Comparison of ENCODE assay signal across 2 cellular contexts in genomic region chr21:45980271-45980670, GRCh38.
TF ChIP-seq lines count a peak whose summit lies in the region.

No MANE protein-coding gene starts in this region.

TF ChIP-seq in K562, 482 proteins besides CTCF, POLR2A, EP300 and RAD21:
- TF ChIP-seq, protein P1, sequence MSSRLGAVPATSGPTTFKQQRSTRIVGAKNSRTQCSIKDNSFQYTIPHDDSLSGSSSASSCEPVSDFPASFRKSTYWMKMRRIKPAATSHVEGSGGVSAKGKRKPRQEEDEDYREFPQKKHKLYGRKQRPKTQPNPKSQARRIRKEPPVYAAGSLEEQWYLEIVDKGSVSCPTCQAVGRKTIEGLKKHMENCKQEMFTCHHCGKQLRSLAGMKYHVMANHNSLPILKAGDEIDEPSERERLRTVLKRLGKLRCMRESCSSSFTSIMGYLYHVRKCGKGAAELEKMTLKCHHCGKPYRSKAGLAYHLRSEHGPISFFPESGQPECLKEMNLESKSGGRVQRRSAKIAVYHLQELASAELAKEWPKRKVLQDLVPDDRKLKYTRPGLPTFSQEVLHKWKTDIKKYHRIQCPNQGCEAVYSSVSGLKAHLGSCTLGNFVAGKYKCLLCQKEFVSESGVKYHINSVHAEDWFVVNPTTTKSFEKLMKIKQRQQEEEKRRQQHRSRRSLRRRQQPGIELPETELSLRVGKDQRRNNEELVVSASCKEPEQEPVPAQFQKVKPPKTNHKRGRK (tag; IDR thresholded peaks at IDR 0.05): peak; percentile 59; the same call in 1 of the 2 replicates
- TF ChIP-seq GABPB2 (CRISPR knock-in tag; conservative IDR thresholded peaks at IDR 0.05): no peak

TF ChIP-seq in neural cell, 6 proteins besides CTCF, POLR2A, EP300 and RAD21:
- no peak for TF ChIP-seq MXI1 (conservative IDR thresholded peaks at IDR 0.05; ENCODE audit: poor library complexity, severe bottlenecking)
- no peak for TF ChIP-seq SMC3 (conservative IDR thresholded peaks at IDR 0.05; ENCODE audit: poor library complexity)
- no peak for TF ChIP-seq POLR2AphosphoS5 (IDR thresholded peaks at IDR 0.05)
- no peak for TF ChIP-seq TAF1 (IDR thresholded peaks at IDR 0.05; ENCODE audit: low read depth)
- TF ChIP-seq, protein P2, sequence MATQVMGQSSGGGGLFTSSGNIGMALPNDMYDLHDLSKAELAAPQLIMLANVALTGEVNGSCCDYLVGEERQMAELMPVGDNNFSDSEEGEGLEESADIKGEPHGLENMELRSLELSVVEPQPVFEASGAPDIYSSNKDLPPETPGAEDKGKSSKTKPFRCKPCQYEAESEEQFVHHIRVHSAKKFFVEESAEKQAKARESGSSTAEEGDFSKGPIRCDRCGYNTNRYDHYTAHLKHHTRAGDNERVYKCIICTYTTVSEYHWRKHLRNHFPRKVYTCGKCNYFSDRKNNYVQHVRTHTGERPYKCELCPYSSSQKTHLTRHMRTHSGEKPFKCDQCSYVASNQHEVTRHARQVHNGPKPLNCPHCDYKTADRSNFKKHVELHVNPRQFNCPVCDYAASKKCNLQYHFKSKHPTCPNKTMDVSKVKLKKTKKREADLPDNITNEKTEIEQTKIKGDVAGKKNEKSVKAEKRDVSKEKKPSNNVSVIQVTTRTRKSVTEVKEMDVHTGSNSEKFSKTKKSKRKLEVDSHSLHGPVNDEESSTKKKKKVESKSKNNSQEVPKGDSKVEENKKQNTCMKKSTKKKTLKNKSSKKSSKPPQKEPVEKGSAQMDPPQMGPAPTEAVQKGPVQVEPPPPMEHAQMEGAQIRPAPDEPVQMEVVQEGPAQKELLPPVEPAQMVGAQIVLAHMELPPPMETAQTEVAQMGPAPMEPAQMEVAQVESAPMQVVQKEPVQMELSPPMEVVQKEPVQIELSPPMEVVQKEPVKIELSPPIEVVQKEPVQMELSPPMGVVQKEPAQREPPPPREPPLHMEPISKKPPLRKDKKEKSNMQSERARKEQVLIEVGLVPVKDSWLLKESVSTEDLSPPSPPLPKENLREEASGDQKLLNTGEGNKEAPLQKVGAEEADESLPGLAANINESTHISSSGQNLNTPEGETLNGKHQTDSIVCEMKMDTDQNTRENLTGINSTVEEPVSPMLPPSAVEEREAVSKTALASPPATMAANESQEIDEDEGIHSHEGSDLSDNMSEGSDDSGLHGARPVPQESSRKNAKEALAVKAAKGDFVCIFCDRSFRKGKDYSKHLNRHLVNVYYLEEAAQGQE (IDR thresholded peaks at IDR 0.05; ENCODE audit: borderline replicate concordance): no peak
- TF ChIP-seq EZH2 (IDR thresholded peaks at IDR 0.05; ENCODE audit: borderline replicate concordance, insufficient read depth, low read length, poor library complexity, severe bottlenecking): no peak
